ENCODE assay signal across 1 cellular context in genomic region chr2:20104900-20105545, GRCh38.
TF ChIP-seq lines count a peak whose summit lies in the region.

No MANE protein-coding gene starts in this region.

TF ChIP-seq in K562, 482 proteins besides CTCF, POLR2A, EP300 and RAD21 (continued from another document):
- no peak for TF ChIP-seq ETS1 (conservative IDR thresholded peaks at IDR 0.05; ENCODE audit: control insufficient read depth, low read depth, low read length)
- TF ChIP-seq TCF15 (CRISPR knock-in tag; IDR thresholded peaks at IDR 0.05) = no peak
- TF ChIP-seq TCF7L2 (IDR thresholded peaks at IDR 0.05; ENCODE audit: low read depth, low read length) = no peak
- TF ChIP-seq ZNF778 (CRISPR knock-in tag; IDR thresholded peaks at IDR 0.05) = no peak
- TF ChIP-seq OTX1 (CRISPR knock-in tag; IDR thresholded peaks at IDR 0.05) = no peak
- TF ChIP-seq MED1 (CRISPR knock-in tag; IDR thresholded peaks at IDR 0.05; ENCODE audit: borderline replicate concordance) = no peak
- no peak for TF ChIP-seq ZNF707 (CRISPR knock-in tag; conservative IDR thresholded peaks at IDR 0.05)
